ENCODE assay signal across 15 cellular contexts in the genomic region with DNA sequence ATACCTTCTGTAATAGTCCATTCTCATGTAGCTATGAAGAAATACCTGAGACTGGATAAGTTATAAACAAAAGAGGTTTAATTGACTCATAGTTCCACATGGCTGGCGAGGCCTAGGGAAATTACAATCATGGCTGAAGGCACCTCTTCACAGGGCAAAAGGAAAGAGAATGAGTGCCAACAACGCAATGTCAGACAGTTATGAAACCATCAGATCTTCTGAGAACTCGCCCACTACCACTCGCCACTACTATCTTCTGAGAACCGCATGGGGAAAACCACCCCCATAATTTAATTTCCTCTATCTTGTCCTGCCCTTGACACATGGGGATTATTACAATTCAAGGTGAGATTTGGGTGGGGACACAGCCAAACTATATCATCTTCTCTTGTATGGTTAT.
DNase-seq lines count a peak whose midpoint lies in the region; ATAC-seq lines count a peak whose summit lies in the region.
"Had no signal": no experiment of that assay in that cellular context is flagged by ENCODE, and none has a peak within 500 bp of the region (broad histone marks: within the 10 kb centered on the region; RNA-seq: fewer than 3 reads in every experiment).

No MANE protein-coding gene starts in this region.

- peaks cover 19% of the 10 kb centered on the region for H3K9me3 Mint-ChIP-seq in activated naive CD8-positive, alpha-beta T cell (ENCODE audit: low read depth)
- H3K9me3 Mint-ChIP-seq in stimulated activated effector memory CD8-positive, alpha-beta T cell treated with anti-CD3 and anti-CD28 coated beads, Interleukin-12 subunit alpha, Interleukin-12 subunit beta, amount 100 ng/mL, for 72 hours = peaks cover 12% of the 10 kb centered on the region

- peaks cover 25% of the 10 kb centered on the region for H3K4me1 Mint-ChIP-seq in activated naive CD8-positive, alpha-beta T cell (ENCODE audit: low read depth)
- peaks cover 34% of the 10 kb centered on the region for H3K4me1 Mint-ChIP-seq in stimulated activated effector memory CD8-positive, alpha-beta T cell treated with anti-CD3 and anti-CD28 coated beads, Interleukin-12 subunit alpha, Interleukin-12 subunit beta, amount 100 ng/mL, for 72 hours

- no peaks in the 10 kb centered on the region for H3K27me3 Mint-ChIP-seq in activated naive CD8-positive, alpha-beta T cell
- H3K27me3 Mint-ChIP-seq: CD4-positive, alpha-beta memory T cell had no signal

- ATAC-seq in stimulated activated effector memory CD8-positive, alpha-beta T cell treated with anti-CD3 and anti-CD28 coated beads, Interleukin-12 subunit alpha, Interleukin-12 subunit beta, amount 100 ng/mL, for 72 hours = peak; percentile 47
- ATAC-seq in HG03457 (IDR thresholded peaks at IDR 0.05; ENCODE audit: unreplicated experiment) = no peak
- ATAC-seq: A549, GM12878, HCT116 had no signal

- H3K4me3 Mint-ChIP-seq in activated naive CD8-positive, alpha-beta T cell = no peak overlapping the region
- no peak overlapping the region for H3K4me3 Mint-ChIP-seq in stimulated activated effector memory CD8-positive, alpha-beta T cell treated with anti-CD3 and anti-CD28 coated beads, Interleukin-12 subunit alpha, Interleukin-12 subunit beta, amount 100 ng/mL, for 72 hours
- H3K4me3 Mint-ChIP-seq: CD4-positive, alpha-beta memory T cell had no signal

- peak overlapping the region; percentile 41 for H3K27ac Mint-ChIP-seq in activated naive CD8-positive, alpha-beta T cell
- H3K27ac Mint-ChIP-seq in stimulated activated effector memory CD8-positive, alpha-beta T cell treated with anti-CD3 and anti-CD28 coated beads, Interleukin-12 subunit alpha, Interleukin-12 subunit beta, amount 100 ng/mL, for 72 hours = no peak overlapping the region

- peaks cover 8% of the 10 kb centered on the region for H3K36me3 Mint-ChIP-seq in activated naive CD8-positive, alpha-beta T cell
- no peaks in the 10 kb centered on the region for H3K36me3 Mint-ChIP-seq in stimulated activated effector memory CD8-positive, alpha-beta T cell treated with anti-CD3 and anti-CD28 coated beads, Interleukin-12 subunit alpha, Interleukin-12 subunit beta, amount 100 ng/mL, for 72 hours

- peak; percentile 2 for DNase-seq in stimulated activated CD8-positive, alpha-beta memory T cell treated with anti-CD3 and anti-CD28 coated beads, Interleukin-4, amount 100 ng/mL, for 24 hours (ENCODE audit: low read depth)
- DNase-seq in stimulated activated CD8-positive, alpha-beta memory T cell treated with anti-CD3 and anti-CD28 coated beads, Interleukin-4, amount 100 ng/mL, for 48 hours = no peak
- DNase-seq in kidney tubule cell (ENCODE audit: low spot score) (peak; percentile 30), cortex of kidney (lab: John Stamatoyannopoulos, UW) (no peak)
- no peak for DNase-seq in stimulated activated effector memory CD8-positive, alpha-beta T cell treated with anti-CD3 and anti-CD28 coated beads, Interleukin-12 subunit alpha, Interleukin-12 subunit beta, amount 100 ng/mL, for 72 hours (ENCODE audit: low spot score in 2 of 2)
- no peak for DNase-seq in activated CD8-positive, alpha-beta memory T cell treated with anti-CD3 and anti-CD28 coated beads for 24 hours
- DNase-seq: BE2C; CD4-positive, alpha-beta memory T cell; DMS79; GM23248 had no signal

Comparison
In these comparisons a context has a peak if more than half of its experiments do, and no peak if none do; other contexts are left out.
1. DNase-seq: peak in stimulated activated CD8-positive, alpha-beta memory T cell treated with anti-CD3 and anti-CD28 coated beads, Interleukin-4, amount 100 ng/mL, for 24 hours (single experiment) and kidney tubule cell (single experiment); none in stimulated activated CD8-positive, alpha-beta memory T cell treated with anti-CD3 and anti-CD28 coated beads, Interleukin-4, amount 100 ng/mL, for 48 hours (single experiment), stimulated activated effector memory CD8-positive, alpha-beta T cell treated with anti-CD3 and anti-CD28 coated beads, Interleukin-12 subunit alpha, Interleukin-12 subunit beta, amount 100 ng/mL, for 72 hours (0 of 2), cortex of kidney (single experiment) and activated CD8-positive, alpha-beta memory T cell treated with anti-CD3 and anti-CD28 coated beads for 24 hours (single experiment).